In genomic region chr9:132672413-132672690, GRCh38 we compare ENCODE assay signal across 10 cellular contexts. TPM values are rescaled to one million over a fixed set of nuclear protein-coding genes. Genes with fewer than 3 reads are reported as not detected.
DNase-seq lines count a peak whose midpoint lies in the region; ATAC-seq and TF ChIP-seq lines count a peak whose summit lies in the region.
"Had no signal": no experiment of that assay in that cellular context is flagged by ENCODE, and none has a peak within 500 bp of the region (broad histone marks: within the 10 kb centered on the region; RNA-seq: fewer than 3 reads in every experiment).

No MANE protein-coding gene starts in this region.

- peaks cover 8% of the 10 kb centered on the region for H3K36me3 Mint-ChIP-seq in T-helper 1 cell treated with Interleukin-12 subunit alpha and Interleukin-12 subunit beta and Interleukin-4 antibody, amounts not matched to agents 30 μg/mL and 1 μg/mL, for 36 hours (ENCODE audit: low read depth)
- H3K36me3 Mint-ChIP-seq in chondrocyte (ENCODE audit: low read depth) = peaks cover 2% of the 10 kb centered on the region
- no peaks in the 10 kb centered on the region for H3K36me3 Mint-ChIP-seq in osteocyte (ENCODE audit: unreplicated experiment)

- DNase-seq in T-helper 1 cell (no peak), NAMALWA (ENCODE audit: low spot score) (peak; percentile 6), chondrocyte (ENCODE audit: low spot score) (no peak), osteocyte (ENCODE audit: extremely low spot score, unreplicated experiment) (no peak), NCI-H128 (lab: John Stamatoyannopoulos, UW; ENCODE audit: unreplicated experiment) (no peak), mucosa of gallbladder (ENCODE audit: low spot score) (no peak)
- DNase-seq: NCI-H526 treated with DMSO at 0.1 percent for 48 hours, retina had no signal

- H3K27ac Mint-ChIP-seq in T-helper 1 cell treated with Interleukin-12 subunit alpha and Interleukin-12 subunit beta and Interleukin-4 antibody, amounts not matched to agents 30 μg/mL and 1 μg/mL, for 36 hours = no peak overlapping the region
- H3K27ac Mint-ChIP-seq in chondrocyte (ENCODE audit: unreplicated experiment) = peak overlapping the region; percentile 0
- H3K27ac Mint-ChIP-seq in osteocyte (ENCODE audit: unreplicated experiment) = no peak overlapping the region

- ATAC-seq in HG03135 (IDR thresholded peaks at IDR 0.05; ENCODE audit: unreplicated experiment) = no peak

- no peak for TF ChIP-seq CTCF in chondrocyte (IDR thresholded peaks at IDR 0.05)
- TF ChIP-seq CTCF in osteocyte (IDR thresholded peaks at IDR 0.05) = no peak

- peak overlapping the region; percentile 1 for H3K4me3 Mint-ChIP-seq in T-helper 1 cell treated with Interleukin-12 subunit alpha and Interleukin-12 subunit beta and Interleukin-4 antibody, amounts not matched to agents 30 μg/mL and 1 μg/mL, for 36 hours
- no peak overlapping the region for H3K4me3 Mint-ChIP-seq in chondrocyte (ENCODE audit: unreplicated experiment)
- H3K4me3 Mint-ChIP-seq in osteocyte (ENCODE audit: unreplicated experiment) = peak overlapping the region; percentile 7

- no peaks in the 10 kb centered on the region for H3K9me3 Mint-ChIP-seq in T-helper 1 cell treated with Interleukin-12 subunit alpha and Interleukin-12 subunit beta and Interleukin-4 antibody, amounts not matched to agents 30 μg/mL and 1 μg/mL, for 36 hours
- no peaks in the 10 kb centered on the region for H3K9me3 Mint-ChIP-seq in chondrocyte (ENCODE audit: low read depth)
- no peaks in the 10 kb centered on the region for H3K9me3 Mint-ChIP-seq in osteocyte (ENCODE audit: unreplicated experiment)

- no peaks in the 10 kb centered on the region for H3K27me3 Mint-ChIP-seq in T-helper 1 cell treated with Interleukin-12 subunit alpha and Interleukin-12 subunit beta and Interleukin-4 antibody, amounts not matched to agents 30 μg/mL and 1 μg/mL, for 36 hours (ENCODE audit: low read depth)
- H3K27me3 Mint-ChIP-seq in chondrocyte (ENCODE audit: low read depth) (no peaks in the 10 kb centered on the region), osteocyte (ENCODE audit: unreplicated experiment) (no peaks in the 10 kb centered on the region)

- H3K4me1 Mint-ChIP-seq in T-helper 1 cell treated with Interleukin-12 subunit alpha and Interleukin-12 subunit beta and Interleukin-4 antibody, amounts not matched to agents 30 μg/mL and 1 μg/mL, for 36 hours (ENCODE audit: low read depth) = peaks cover 36% of the 10 kb centered on the region
- H3K4me1 Mint-ChIP-seq in chondrocyte (ENCODE audit: low read depth) = peaks cover 51% of the 10 kb centered on the region
- peaks cover 44% of the 10 kb centered on the region for H3K4me1 Mint-ChIP-seq in osteocyte (ENCODE audit: unreplicated experiment)

RNA-seq across cellular contexts. Expression of gene GTF3C4, which starts 2.1 kb away (rescaled TPM):
- total RNA-seq in chondrocyte = 16.6 to 20.2 TPM (median 17.2 TPM) in 3 replicates
- 21.2 and 22.7 TPM in 2 replicates for total RNA-seq in osteocyte
- total RNA-seq in mucosa of gallbladder = 16.3 TPM

RNA-seq across cellular contexts. Expression of gene DDX31, which starts 2.6 kb away (rescaled TPM):
- total RNA-seq in chondrocyte (11.3 to 13.4 TPM (median 11.9 TPM) in 3 replicates), osteocyte (14.6 and 14.7 TPM in 2 replicates), mucosa of gallbladder (11.3 TPM)
